ENCODE assay signal across 1 cellular context in the genomic region with DNA sequence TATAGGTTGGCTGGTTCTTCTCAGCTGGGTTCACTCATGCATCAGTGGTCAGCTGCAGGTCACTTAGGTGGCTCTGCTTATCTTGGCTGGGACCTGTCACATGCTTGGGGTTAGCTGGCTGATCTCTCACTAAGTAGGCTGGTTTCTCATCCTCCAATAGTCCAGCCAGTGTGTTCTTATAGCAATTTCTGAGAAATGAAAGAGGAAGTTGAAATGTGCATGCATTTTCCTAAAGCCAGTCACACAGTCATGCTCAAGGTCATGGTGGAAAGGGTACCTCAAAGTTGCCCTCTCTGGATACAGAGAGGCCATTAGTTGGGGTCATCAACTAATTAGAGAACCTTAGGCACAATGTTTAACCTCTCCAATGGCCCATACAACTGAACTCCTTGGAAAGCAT.
TF ChIP-seq lines count a peak whose summit lies in the region.

No MANE protein-coding gene starts in this region.

TF ChIP-seq in GM12878, 131 proteins besides CTCF, POLR2A, EP300 and RAD21 (continued from another document and continues in another):
- TF ChIP-seq WRNIP1 (IDR thresholded peaks at IDR 0.05; ENCODE audit: borderline replicate concordance, low read depth, low read length) (no peak), ESRRA (IDR thresholded peaks at IDR 0.05; ENCODE audit: low read length) (peak; percentile 90; the same call in 1 of the 2 replicates), MXI1 (IDR thresholded peaks at IDR 0.05; ENCODE audit: low read depth, low read length) (no peak), NR2C1 (IDR thresholded peaks at IDR 0.05) (0 out of 2 replicates have a peak, but pooled peaks have one; percentile 54), POU2F2 (IDR thresholded peaks at IDR 0.05; ENCODE audit: borderline replicate concordance, low read depth, low read length) (peak; percentile 61; the same call in 1 of the 3 replicates), EZH2 (IDR thresholded peaks at IDR 0.05; ENCODE audit: borderline replicate concordance, control insufficient read depth, low read depth, low read length) (no peak), BCL11A (IDR thresholded peaks at IDR 0.05; ENCODE audit: low read depth, low read length) (peak; percentile 27; the same call in 1 of the 2 replicates), HCFC1 (IDR thresholded peaks at IDR 0.05; ENCODE audit: low read length) (no peak), BRCA1 (IDR thresholded peaks at IDR 0.05; ENCODE audit: low read depth, low read length) (no peak), TCF3 (IDR thresholded peaks at IDR 0.05; ENCODE audit: borderline replicate concordance, insufficient read depth, low read depth, low read length) (no peak), TAF1 (IDR thresholded peaks at IDR 0.05; ENCODE audit: borderline replicate concordance, low read depth, low read length) (no peak), SMAD1 (IDR thresholded peaks at IDR 0.05; ENCODE audit: low read depth, partially characterized antibody) (no peak), ZNF24 (IDR thresholded peaks at IDR 0.05) (no peak), SUPT20H (IDR thresholded peaks at IDR 0.05; ENCODE audit: borderline replicate concordance, control insufficient read depth, low read depth, low read length) (no peak), DPF2 (IDR thresholded peaks at IDR 0.05) (peak; percentile 29; the same call in 1 of the 2 replicates), BMI1 (IDR thresholded peaks at IDR 0.05; ENCODE audit: borderline replicate concordance) (no peak), SIN3A (IDR thresholded peaks at IDR 0.05; ENCODE audit: low read depth, low read length) (no peak), IKZF2 (IDR thresholded peaks at IDR 0.05) (peak; percentile 33 to 47; a peak in 2 of 4 replicates), MTA2 (IDR thresholded peaks at IDR 0.05; ENCODE audit: low read depth) (no peak), BHLHE40 (IDR thresholded peaks at IDR 0.05; ENCODE audit: borderline replicate concordance in 1 of 2, low read depth in 2 of 2, low read length in 1 of 2) (peak; percentile 74 to 80), CBFB (IDR thresholded peaks at IDR 0.05; ENCODE audit: low read depth) (no peak), YY1 (IDR thresholded peaks at IDR 0.05; ENCODE audit: low read depth, low read length) (0 out of 2 replicates have a peak, but pooled peaks have one; percentile 39), PAX8 (IDR thresholded peaks at IDR 0.05) (no peak), NFIC (IDR thresholded peaks at IDR 0.05; ENCODE audit: low read depth, low read length) (0 out of 2 replicates have a peak, but pooled peaks have one; percentile 32), CBX5 (IDR thresholded peaks at IDR 0.05; ENCODE audit: low read depth) (no peak), ETV6 (conservative IDR thresholded peaks at IDR 0.05 in 1 of 2, IDR thresholded peaks at IDR 0.05 in 1 of 2; ENCODE audit: borderline replicate concordance in 1 of 2, low read depth in 1 of 2) (peak in 1 of 2 experiments; percentile 14; a peak in 1 of 4 replicates), EED (IDR thresholded peaks at IDR 0.05; ENCODE audit: low read depth) (0 out of 2 replicates have a peak, but pooled peaks have one; percentile 24), RUNX3 (IDR thresholded peaks at IDR 0.05; ENCODE audit: low read length) (peak; percentile 50; the same call in 1 of the 2 replicates), MYB (IDR thresholded peaks at IDR 0.05; ENCODE audit: borderline replicate concordance, low read depth, low read length) (no peak)
- TF ChIP-seq, protein P1, sequence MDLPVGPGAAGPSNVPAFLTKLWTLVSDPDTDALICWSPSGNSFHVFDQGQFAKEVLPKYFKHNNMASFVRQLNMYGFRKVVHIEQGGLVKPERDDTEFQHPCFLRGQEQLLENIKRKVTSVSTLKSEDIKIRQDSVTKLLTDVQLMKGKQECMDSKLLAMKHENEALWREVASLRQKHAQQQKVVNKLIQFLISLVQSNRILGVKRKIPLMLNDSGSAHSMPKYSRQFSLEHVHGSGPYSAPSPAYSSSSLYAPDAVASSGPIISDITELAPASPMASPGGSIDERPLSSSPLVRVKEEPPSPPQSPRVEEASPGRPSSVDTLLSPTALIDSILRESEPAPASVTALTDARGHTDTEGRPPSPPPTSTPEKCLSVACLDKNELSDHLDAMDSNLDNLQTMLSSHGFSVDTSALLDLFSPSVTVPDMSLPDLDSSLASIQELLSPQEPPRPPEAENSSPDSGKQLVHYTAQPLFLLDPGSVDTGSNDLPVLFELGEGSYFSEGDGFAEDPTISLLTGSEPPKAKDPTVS (IDR thresholded peaks at IDR 0.05; ENCODE audit: low read depth, low read length), result no peak
- TF ChIP-seq, protein P2, sequence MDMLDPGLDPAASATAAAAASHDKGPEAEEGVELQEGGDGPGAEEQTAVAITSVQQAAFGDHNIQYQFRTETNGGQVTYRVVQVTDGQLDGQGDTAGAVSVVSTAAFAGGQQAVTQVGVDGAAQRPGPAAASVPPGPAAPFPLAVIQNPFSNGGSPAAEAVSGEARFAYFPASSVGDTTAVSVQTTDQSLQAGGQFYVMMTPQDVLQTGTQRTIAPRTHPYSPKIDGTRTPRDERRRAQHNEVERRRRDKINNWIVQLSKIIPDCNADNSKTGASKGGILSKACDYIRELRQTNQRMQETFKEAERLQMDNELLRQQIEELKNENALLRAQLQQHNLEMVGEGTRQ (IDR thresholded peaks at IDR 0.05; ENCODE audit: borderline replicate concordance, low read depth, low read length), result no peak; the same call in 1 of the 2 replicates
- TF ChIP-seq, protein P3, sequence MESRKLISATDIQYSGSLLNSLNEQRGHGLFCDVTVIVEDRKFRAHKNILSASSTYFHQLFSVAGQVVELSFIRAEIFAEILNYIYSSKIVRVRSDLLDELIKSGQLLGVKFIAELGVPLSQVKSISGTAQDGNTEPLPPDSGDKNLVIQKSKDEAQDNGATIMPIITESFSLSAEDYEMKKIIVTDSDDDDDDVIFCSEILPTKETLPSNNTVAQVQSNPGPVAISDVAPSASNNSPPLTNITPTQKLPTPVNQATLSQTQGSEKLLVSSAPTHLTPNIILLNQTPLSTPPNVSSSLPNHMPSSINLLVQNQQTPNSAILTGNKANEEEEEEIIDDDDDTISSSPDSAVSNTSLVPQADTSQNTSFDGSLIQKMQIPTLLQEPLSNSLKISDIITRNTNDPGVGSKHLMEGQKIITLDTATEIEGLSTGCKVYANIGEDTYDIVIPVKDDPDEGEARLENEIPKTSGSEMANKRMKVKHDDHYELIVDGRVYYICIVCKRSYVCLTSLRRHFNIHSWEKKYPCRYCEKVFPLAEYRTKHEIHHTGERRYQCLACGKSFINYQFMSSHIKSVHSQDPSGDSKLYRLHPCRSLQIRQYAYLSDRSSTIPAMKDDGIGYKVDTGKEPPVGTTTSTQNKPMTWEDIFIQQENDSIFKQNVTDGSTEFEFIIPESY (IDR thresholded peaks at IDR 0.05), result no peak
- TF ChIP-seq, protein P4, sequence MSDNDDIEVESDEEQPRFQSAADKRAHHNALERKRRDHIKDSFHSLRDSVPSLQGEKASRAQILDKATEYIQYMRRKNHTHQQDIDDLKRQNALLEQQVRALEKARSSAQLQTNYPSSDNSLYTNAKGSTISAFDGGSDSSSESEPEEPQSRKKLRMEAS (IDR thresholded peaks at IDR 0.05; ENCODE audit: low read depth, low read length), result no peak; the same call in 1 of the 2 replicates
- TF ChIP-seq, protein P5, sequence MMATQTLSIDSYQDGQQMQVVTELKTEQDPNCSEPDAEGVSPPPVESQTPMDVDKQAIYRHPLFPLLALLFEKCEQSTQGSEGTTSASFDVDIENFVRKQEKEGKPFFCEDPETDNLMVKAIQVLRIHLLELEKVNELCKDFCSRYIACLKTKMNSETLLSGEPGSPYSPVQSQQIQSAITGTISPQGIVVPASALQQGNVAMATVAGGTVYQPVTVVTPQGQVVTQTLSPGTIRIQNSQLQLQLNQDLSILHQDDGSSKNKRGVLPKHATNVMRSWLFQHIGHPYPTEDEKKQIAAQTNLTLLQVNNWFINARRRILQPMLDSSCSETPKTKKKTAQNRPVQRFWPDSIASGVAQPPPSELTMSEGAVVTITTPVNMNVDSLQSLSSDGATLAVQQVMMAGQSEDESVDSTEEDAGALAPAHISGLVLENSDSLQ (IDR thresholded peaks at IDR 0.05), result no peak
- TF ChIP-seq, protein P6, sequence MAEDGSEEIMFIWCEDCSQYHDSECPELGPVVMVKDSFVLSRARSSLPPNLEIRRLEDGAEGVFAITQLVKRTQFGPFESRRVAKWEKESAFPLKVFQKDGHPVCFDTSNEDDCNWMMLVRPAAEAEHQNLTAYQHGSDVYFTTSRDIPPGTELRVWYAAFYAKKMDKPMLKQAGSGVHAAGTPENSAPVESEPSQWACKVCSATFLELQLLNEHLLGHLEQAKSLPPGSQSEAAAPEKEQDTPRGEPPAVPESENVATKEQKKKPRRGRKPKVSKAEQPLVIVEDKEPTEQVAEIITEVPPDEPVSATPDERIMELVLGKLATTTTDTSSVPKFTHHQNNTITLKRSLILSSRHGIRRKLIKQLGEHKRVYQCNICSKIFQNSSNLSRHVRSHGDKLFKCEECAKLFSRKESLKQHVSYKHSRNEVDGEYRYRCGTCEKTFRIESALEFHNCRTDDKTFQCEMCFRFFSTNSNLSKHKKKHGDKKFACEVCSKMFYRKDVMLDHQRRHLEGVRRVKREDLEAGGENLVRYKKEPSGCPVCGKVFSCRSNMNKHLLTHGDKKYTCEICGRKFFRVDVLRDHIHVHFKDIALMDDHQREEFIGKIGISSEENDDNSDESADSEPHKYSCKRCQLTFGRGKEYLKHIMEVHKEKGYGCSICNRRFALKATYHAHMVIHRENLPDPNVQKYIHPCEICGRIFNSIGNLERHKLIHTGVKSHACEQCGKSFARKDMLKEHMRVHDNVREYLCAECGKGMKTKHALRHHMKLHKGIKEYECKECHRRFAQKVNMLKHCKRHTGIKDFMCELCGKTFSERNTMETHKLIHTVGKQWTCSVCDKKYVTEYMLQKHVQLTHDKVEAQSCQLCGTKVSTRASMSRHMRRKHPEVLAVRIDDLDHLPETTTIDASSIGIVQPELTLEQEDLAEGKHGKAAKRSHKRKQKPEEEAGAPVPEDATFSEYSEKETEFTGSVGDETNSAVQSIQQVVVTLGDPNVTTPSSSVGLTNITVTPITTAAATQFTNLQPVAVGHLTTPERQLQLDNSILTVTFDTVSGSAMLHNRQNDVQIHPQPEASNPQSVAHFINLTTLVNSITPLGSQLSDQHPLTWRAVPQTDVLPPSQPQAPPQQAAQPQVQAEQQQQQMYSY (CRISPR knock-in tag; IDR thresholded peaks at IDR 0.05), result no peak
- TF ChIP-seq, protein P7, sequence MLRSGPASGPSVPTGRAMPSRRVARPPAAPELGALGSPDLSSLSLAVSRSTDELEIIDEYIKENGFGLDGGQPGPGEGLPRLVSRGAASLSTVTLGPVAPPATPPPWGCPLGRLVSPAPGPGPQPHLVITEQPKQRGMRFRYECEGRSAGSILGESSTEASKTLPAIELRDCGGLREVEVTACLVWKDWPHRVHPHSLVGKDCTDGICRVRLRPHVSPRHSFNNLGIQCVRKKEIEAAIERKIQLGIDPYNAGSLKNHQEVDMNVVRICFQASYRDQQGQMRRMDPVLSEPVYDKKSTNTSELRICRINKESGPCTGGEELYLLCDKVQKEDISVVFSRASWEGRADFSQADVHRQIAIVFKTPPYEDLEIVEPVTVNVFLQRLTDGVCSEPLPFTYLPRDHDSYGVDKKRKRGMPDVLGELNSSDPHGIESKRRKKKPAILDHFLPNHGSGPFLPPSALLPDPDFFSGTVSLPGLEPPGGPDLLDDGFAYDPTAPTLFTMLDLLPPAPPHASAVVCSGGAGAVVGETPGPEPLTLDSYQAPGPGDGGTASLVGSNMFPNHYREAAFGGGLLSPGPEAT (IDR thresholded peaks at IDR 0.05; ENCODE audit: low read depth), result no peak; the same call in 1 of the 2 replicates
- TF ChIP-seq, protein P8, sequence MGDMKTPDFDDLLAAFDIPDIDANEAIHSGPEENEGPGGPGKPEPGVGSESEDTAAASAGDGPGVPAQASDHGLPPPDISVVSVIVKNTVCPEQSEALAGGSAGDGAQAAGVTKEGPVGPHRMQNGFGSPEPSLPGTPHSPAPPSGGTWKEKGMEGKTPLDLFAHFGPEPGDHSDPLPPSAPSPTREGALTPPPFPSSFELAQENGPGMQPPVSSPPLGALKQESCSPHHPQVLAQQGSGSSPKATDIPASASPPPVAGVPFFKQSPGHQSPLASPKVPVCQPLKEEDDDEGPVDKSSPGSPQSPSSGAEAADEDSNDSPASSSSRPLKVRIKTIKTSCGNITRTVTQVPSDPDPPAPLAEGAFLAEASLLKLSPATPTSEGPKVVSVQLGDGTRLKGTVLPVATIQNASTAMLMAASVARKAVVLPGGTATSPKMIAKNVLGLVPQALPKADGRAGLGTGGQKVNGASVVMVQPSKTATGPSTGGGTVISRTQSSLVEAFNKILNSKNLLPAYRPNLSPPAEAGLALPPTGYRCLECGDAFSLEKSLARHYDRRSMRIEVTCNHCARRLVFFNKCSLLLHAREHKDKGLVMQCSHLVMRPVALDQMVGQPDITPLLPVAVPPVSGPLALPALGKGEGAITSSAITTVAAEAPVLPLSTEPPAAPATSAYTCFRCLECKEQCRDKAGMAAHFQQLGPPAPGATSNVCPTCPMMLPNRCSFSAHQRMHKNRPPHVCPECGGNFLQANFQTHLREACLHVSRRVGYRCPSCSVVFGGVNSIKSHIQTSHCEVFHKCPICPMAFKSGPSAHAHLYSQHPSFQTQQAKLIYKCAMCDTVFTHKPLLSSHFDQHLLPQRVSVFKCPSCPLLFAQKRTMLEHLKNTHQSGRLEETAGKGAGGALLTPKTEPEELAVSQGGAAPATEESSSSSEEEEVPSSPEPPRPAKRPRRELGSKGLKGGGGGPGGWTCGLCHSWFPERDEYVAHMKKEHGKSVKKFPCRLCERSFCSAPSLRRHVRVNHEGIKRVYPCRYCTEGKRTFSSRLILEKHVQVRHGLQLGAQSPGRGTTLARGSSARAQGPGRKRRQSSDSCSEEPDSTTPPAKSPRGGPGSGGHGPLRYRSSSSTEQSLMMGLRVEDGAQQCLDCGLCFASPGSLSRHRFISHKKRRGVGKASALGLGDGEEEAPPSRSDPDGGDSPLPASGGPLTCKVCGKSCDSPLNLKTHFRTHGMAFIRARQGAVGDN (IDR thresholded peaks at IDR 0.05), result peak; percentile 63; the same call in 1 of the 2 replicates
- TF ChIP-seq, protein P9, sequence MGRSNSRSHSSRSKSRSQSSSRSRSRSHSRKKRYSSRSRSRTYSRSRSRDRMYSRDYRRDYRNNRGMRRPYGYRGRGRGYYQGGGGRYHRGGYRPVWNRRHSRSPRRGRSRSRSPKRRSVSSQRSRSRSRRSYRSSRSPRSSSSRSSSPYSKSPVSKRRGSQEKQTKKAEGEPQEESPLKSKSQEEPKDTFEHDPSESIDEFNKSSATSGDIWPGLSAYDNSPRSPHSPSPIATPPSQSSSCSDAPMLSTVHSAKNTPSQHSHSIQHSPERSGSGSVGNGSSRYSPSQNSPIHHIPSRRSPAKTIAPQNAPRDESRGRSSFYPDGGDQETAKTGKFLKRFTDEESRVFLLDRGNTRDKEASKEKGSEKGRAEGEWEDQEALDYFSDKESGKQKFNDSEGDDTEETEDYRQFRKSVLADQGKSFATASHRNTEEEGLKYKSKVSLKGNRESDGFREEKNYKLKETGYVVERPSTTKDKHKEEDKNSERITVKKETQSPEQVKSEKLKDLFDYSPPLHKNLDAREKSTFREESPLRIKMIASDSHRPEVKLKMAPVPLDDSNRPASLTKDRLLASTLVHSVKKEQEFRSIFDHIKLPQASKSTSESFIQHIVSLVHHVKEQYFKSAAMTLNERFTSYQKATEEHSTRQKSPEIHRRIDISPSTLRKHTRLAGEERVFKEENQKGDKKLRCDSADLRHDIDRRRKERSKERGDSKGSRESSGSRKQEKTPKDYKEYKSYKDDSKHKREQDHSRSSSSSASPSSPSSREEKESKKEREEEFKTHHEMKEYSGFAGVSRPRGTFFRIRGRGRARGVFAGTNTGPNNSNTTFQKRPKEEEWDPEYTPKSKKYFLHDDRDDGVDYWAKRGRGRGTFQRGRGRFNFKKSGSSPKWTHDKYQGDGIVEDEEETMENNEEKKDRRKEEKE (IDR thresholded peaks at IDR 0.05), result no peak
